In the genomic region with DNA sequence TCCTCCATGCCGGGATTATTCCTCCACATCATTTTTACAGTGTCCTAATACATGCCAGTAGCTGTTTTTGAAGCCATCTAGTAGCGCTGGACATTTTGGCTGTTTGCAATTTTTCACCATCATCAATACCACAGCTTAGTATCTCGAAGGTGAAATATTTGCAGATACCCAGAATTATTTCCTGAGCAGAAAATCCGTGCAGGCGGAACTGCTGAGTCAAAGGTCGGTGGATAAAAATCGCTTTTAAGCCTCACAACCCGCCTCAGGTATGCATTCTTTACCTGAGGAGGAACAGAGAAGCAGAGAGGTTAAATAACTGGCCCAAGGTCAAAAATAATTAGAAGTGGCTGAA, we compare ENCODE assay signal across 8 cellular contexts. TPM values are rescaled to one million over a fixed set of nuclear protein-coding genes. Genes with fewer than 3 reads are reported as not detected.
A peak's percentile ranks its signal among the peaks of the same experiment; 100 is the strongest.
DNase-seq lines count a peak whose midpoint lies in the region; ATAC-seq and TF ChIP-seq lines count a peak whose summit lies in the region.

No MANE protein-coding gene starts in this region.

- no peak overlapping the region for H4K91ac ChIP-seq in H9 (ENCODE audit: insufficient read length, low read depth, low read length)

- H3K4me3 Mint-ChIP-seq in H9, result peak overlapping the region; percentile 84 to 89
- peak overlapping the region; percentile 93 for H3K4me3 Mint-ChIP-seq in activated naive CD8-positive, alpha-beta T cell

- no peak overlapping the region for H4K8ac ChIP-seq in H9 (replicated peaks; ENCODE audit: insufficient read length, low read depth, low read length)

- no peak overlapping the region for H4K5ac ChIP-seq in H9 (ENCODE audit: insufficient read length, low read depth, low read length)

- peak overlapping the region; percentile 6 for H3K9ac ChIP-seq in H9 (ENCODE audit: extremely low read depth, insufficient read length, low read length)

- H2BK12ac ChIP-seq in H9 (ENCODE audit: insufficient read length, low read depth, low read length), result no peak overlapping the region

- no peak overlapping the region for H2BK5ac ChIP-seq in H9 (ENCODE audit: insufficient read length, low read length)

- peaks cover 32% of the 10 kb centered on the region for H3K79me2 ChIP-seq in H9 (ENCODE audit: insufficient read depth, low read length)

- TF ChIP-seq CTCF in AG09309 (IDR thresholded peaks at IDR 0.05; ENCODE audit: control insufficient read depth, insufficient read depth, low read depth, low read length, missing control alignments) (no peak), H9 (conservative IDR thresholded peaks at IDR 0.05) (no peak), kidney epithelial cell (IDR thresholded peaks at IDR 0.05; ENCODE audit: insufficient read depth, low read length, poor library complexity, severe bottlenecking) (no peak)

- no peaks in the 10 kb centered on the region for H3K36me3 ChIP-seq in kidney epithelial cell (ENCODE audit: control insufficient read depth, insufficient read depth, low read length)

- no peak overlapping the region for H3T11ph ChIP-seq in H9 (ENCODE audit: low read length)

- H3K79me1 ChIP-seq in H9 (ENCODE audit: insufficient read depth, low read depth, low read length, poor library complexity, severe bottlenecking), result no peaks in the 10 kb centered on the region

- peak overlapping the region; percentile 95 to 97 (median 96) for H3K27ac Mint-ChIP-seq in H9
- H3K27ac Mint-ChIP-seq in activated naive CD8-positive, alpha-beta T cell, result peak overlapping the region; percentile 95

- H4K20me1 ChIP-seq in H9 (ENCODE audit: control insufficient read depth, insufficient read depth, insufficient read length), result no peaks in the 10 kb centered on the region

- H2BK15ac ChIP-seq in H9 (ENCODE audit: low read depth, low read length), result no peak overlapping the region

- no peak overlapping the region for H3K4ac ChIP-seq in H9 (ENCODE audit: low read depth, low read length)

- H3K9me3 ChIP-seq in H9 (ENCODE audit: control insufficient read depth, low read depth, low read length), result no peaks in the 10 kb centered on the region

- H3K4me2 ChIP-seq in H9 (ENCODE audit: insufficient read depth, insufficient read length, low read length), result peak overlapping the region; percentile 64

- H3K23me2 ChIP-seq in H9 (ENCODE audit: insufficient read length, low read depth, low read length, poor library complexity, severe bottlenecking), result peaks cover 4% of the 10 kb centered on the region

- no peak overlapping the region for H3K23ac ChIP-seq in H9 (ENCODE audit: insufficient read length, low read depth, low read length)

- H3K9me3 Mint-ChIP-seq in H9, result peaks cover 0 to 4% of the 10 kb centered on the region in 2 experiments; a peak in 1 of 5 replicates
- no peaks in the 10 kb centered on the region for H3K9me3 Mint-ChIP-seq in activated naive CD8-positive, alpha-beta T cell (ENCODE audit: low read depth)

- H3K4me3 ChIP-seq in AG09309 (ENCODE audit: control insufficient read depth, low read depth, low read length), result peak overlapping the region; percentile 58
- H3K4me3 ChIP-seq in kidney epithelial cell (ENCODE audit: low read depth, low read length), result peak overlapping the region; percentile 90

- no peak for ATAC-seq in HG02798 (IDR thresholded peaks at IDR 0.05; ENCODE audit: poor library complexity, unreplicated experiment)

- no peak overlapping the region for H2AFZ ChIP-seq in H9 (ENCODE audit: low read length)

- H3K4me1 ChIP-seq in H9 (ENCODE audit: insufficient read depth, low read length), result peaks cover 8% of the 10 kb centered on the region; the same call in 1 of the 2 replicates

- no peak overlapping the region for H2AK5ac ChIP-seq in H9 (ENCODE audit: insufficient read length, low read length)

- no peak overlapping the region for H2BK20ac ChIP-seq in H9 (ENCODE audit: low read depth, low read length, poor library complexity, severe bottlenecking)

- H3K36me3 Mint-ChIP-seq in H9 (ENCODE audit: insufficient read depth in 1 of 3, low read depth in 3 of 3), result peaks cover 25 to 32% (median 26%) of the 10 kb centered on the region in 3 experiments
- peaks cover 6% of the 10 kb centered on the region for H3K36me3 Mint-ChIP-seq in activated naive CD8-positive, alpha-beta T cell

- H3K27ac ChIP-seq in H9 (ENCODE audit: insufficient read length, low read depth, low read length) (no peak overlapping the region), temporal lobe (ENCODE audit: low read depth, low read length) (peak overlapping the region; percentile 85)

- H3K18ac ChIP-seq in H9 (ENCODE audit: insufficient read length, low read depth, low read length), result peak overlapping the region; percentile 23

- H3K14ac ChIP-seq in H9 (ENCODE audit: insufficient read depth, low read length), result no peak overlapping the region

- no peaks in the 10 kb centered on the region for H3K27me3 Mint-ChIP-seq in H9 (ENCODE audit: low read depth)
- H3K27me3 Mint-ChIP-seq in activated naive CD8-positive, alpha-beta T cell, result no peaks in the 10 kb centered on the region

- H3K4me1 Mint-ChIP-seq in H9, result peaks cover 34 to 41% of the 10 kb centered on the region in 2 experiments
- peaks cover 35% of the 10 kb centered on the region for H3K4me1 Mint-ChIP-seq in activated naive CD8-positive, alpha-beta T cell (ENCODE audit: low read depth)

- WGBS in H9 (ENCODE audit: extremely low coverage, insufficient read length, low lambda C conversion rate), result no CpG with 5 or more reads among the region's 8 CpGs

- DNase-seq in AG09309 (ENCODE audit: low read depth) (no peak), H9 (no peak), kidney epithelial cell (ENCODE audit: low read depth) (no peak), AG08395 (ENCODE audit: low spot score) (no peak), amniotic stem cell (lab: John Stamatoyannopoulos, UW) (no peak)

- H3K56ac ChIP-seq in H9 (ENCODE audit: insufficient read length, low read depth, low read length), result no peak overlapping the region

- H3K27me3 ChIP-seq in H9 (ENCODE audit: insufficient read depth, low read length) (no peaks in the 10 kb centered on the region), kidney epithelial cell (ENCODE audit: control insufficient read depth, insufficient read depth, low read length) (no peaks in the 10 kb centered on the region)

- H2BK120ac ChIP-seq in H9 (ENCODE audit: low read depth, low read length, poor library complexity, severe bottlenecking), result no peak overlapping the region

RNA-seq across cellular contexts. Expression of a gene that starts 0.6 kb away (rescaled TPM):
- total RNA-seq in H9 (2021), result 106 and 114 TPM in 2 replicates
- 17.5 and 18.4 TPM in 2 replicates for total RNA-seq in kidney epithelial cell
- total RNA-seq in temporal lobe, result 49.9 TPM
